ENCODE assay signal across 24 cellular contexts in the genomic region with DNA sequence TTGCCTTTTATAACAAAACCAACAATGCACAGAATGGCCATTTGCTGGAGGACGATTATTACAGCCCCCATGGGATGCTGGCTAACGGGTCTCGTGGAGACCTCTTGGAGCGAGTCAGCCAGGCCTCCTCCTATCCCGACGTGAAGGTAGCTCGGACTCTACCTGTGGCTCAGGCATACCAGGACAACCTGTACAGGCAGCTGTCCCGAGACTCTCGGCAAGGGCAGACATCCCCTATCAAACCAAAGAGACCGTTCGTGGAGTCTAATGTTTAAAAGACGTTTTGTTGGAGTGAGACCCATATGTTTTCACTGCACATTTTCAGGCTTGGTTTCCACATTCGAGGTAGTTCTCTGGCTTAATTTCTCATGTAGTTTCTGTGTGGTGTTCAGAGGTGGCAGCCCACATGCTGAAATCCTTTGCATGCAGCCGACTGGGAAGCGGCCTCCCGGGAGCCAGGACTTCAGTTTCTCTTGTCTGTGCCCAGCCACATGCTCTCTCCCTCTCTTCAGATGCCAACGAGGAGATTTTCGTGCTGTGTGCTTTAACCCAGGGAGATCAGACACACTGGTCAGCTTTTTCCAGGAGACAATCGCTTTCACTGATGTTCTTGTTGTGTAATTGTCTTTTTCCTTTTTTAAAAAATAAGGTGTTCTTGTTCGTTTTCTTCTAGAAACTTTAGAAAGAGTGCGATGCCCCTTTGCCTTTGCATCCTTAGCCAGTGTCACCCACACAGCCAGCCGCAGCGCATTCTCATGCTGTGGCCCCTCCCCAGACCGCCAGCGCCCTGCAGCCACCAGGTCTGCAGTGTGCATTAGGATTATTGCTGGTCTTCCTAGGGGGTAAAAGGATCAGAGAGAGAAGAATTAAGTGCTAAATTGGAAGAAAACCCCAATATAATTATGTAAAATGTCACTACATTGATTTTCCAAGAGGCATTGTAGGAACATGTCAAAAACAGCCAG. TPM values are rescaled to one million over a fixed set of nuclear protein-coding genes. Genes with fewer than 3 reads are reported as not detected.
"Had no signal": no experiment of that assay in that cellular context is flagged by ENCODE, and none has a peak within 500 bp of the region (broad histone marks: within the 10 kb centered on the region; RNA-seq: fewer than 3 reads in every experiment).

No MANE protein-coding gene starts in this region.

- H3K4me1 ChIP-seq: foreskin keratinocyte, pancreas, psoas muscle had no signal

- H3K4me1 Mint-ChIP-seq: mesothelial cell of epicardium had no signal

- H3K4me3 ChIP-seq: left lung, pancreas, psoas muscle, right atrium auricular region, spleen, upper lobe of left lung had no signal

- H3K4me3 Mint-ChIP-seq: activated naive CD4-positive, alpha-beta T cell treated with anti-CD3 and anti-CD28 coated beads, Interleukin-2, amount 10 ng/mL, durations not matched to agents 7 days and 5 days; mesothelial cell of epicardium; natural killer cell; T-helper 2 cell treated with Interferon-gamma antibody and Interleukin-4, amounts not matched to agents 5 μg/mL and 100 μg/mL, for 36 hours; WTC11 had no signal

- H3K9me3 Mint-ChIP-seq: activated naive CD4-positive, alpha-beta T cell treated with anti-CD3 and anti-CD28 coated beads, Interleukin-2, amount 10 ng/mL, durations not matched to agents 7 days and 5 days; mesothelial cell of epicardium; natural killer cell; T-helper 2 cell treated with Interferon-gamma antibody and Interleukin-4, amounts not matched to agents 5 μg/mL and 100 μg/mL, for 36 hours; WTC11 had no signal

- H3K27ac ChIP-seq: foreskin keratinocyte, pancreas, psoas muscle, right atrium auricular region, spleen had no signal

- H3K27ac Mint-ChIP-seq: activated naive CD4-positive, alpha-beta T cell treated with anti-CD3 and anti-CD28 coated beads, Interleukin-2, amount 10 ng/mL, durations not matched to agents 7 days and 5 days; mesothelial cell of epicardium; T-helper 2 cell treated with Interferon-gamma antibody and Interleukin-4, amounts not matched to agents 5 μg/mL and 100 μg/mL, for 36 hours; WTC11 had no signal

- H3K9me3 ChIP-seq: left lung, pancreas, psoas muscle, right atrium auricular region, spleen, upper lobe of left lung had no signal

- ATAC-seq: foreskin keratinocyte, left lung, natural killer cell, pancreas, psoas muscle, WTC11 had no signal

- H3K27me3 ChIP-seq: foreskin keratinocyte, left lung, pancreas, right atrium auricular region, upper lobe of left lung had no signal

- FAIRE-seq: endometrium, pancreas had no signal

- H3K36me3 Mint-ChIP-seq: activated naive CD4-positive, alpha-beta T cell treated with anti-CD3 and anti-CD28 coated beads, Interleukin-2, amount 10 ng/mL, durations not matched to agents 7 days and 5 days; natural killer cell had no signal

- H3K36me3 ChIP-seq: pancreas had no signal

- DNase-seq: activated CD4-positive, alpha-beta T cell treated with anti-CD3 and anti-CD28 coated beads, Interleukin-2, amount 50 U/mL, for 48 hours; activated CD8-positive, alpha-beta memory T cell treated with anti-CD3 and anti-CD28 coated beads, Interleukin-2, amount 50 U/mL, for 48 hours; activated naive CD4-positive, alpha-beta T cell treated with anti-CD3 and anti-CD28 coated beads, Interleukin-2, amount 10 ng/mL, durations not matched to agents 7 days and 5 days; activated T-cell treated with anti-CD3 and anti-CD28 coated beads, Interleukin-2, amount 50 U/mL, for 48 hours; amygdala; cerebellar nuclear complex; cortex of kidney; erythroblast; foreskin keratinocyte; kidney glomerular epithelial cell; left lung; natural killer cell; pancreas; psoas muscle; spleen; stimulated activated CD4-positive, alpha-beta T cell treated with anti-CD3 and anti-CD28 coated beads, Interleukin-4, amount 100 ng/mL, for 1 hour; stimulated activated naive CD4-positive, alpha-beta T cell treated with Interleukin-2 at 50 U/mL for 16 hours; upper lobe of left lung had no signal

RNA-seq across cellular contexts. Expression of a gene that starts 54.9 kb away (rescaled TPM):
- total RNA-seq: bronchial epithelial cell had no signal
